In the genomic region with DNA sequence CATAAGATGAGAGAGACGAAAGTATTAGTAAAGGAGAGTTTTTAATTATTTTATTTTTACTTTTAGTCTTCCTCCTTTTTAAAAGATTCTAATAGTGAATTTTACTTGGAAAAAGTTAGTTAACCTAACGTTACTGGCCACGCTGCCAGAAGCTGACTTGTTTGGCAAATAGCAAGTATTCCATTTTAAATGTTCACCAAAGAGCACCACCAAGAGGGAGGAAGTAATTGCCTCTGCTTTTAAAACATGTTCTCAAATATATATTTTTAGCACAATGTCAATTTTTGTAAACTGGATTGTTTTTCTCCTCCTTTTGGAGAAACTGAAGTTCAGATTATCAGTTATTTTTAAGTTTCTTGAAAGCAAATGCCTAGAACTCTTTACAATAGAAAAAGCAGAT, we compare ENCODE assay signal across 28 cellular contexts.
"Had no signal": no experiment of that assay in that cellular context is flagged by ENCODE, and none has a peak within 500 bp of the region (broad histone marks: within the 10 kb centered on the region; RNA-seq: fewer than 3 reads in every experiment).

No MANE protein-coding gene starts in this region.

- H3K9me3 ChIP-seq: SJCRH30, SK-N-SH had no signal

- H3K27ac ChIP-seq: KMS-11, SJCRH30, VCaP had no signal

- H3K9ac ChIP-seq: KMS-11, SK-N-SH had no signal

- H3K27me3 Mint-ChIP-seq: activated CD4-positive, alpha-beta memory T cell treated with anti-CD3 and anti-CD28 coated beads, Interleukin-2, amount 10 ng/mL, durations not matched to agents 7 days and 5 days; activated CD4-positive, alpha-beta T cell treated with anti-CD3 and anti-CD28 coated beads for 36 hours; activated naive CD8-positive, alpha-beta T cell treated with anti-CD3 and anti-CD28 coated beads for 36 hours; activated T-helper 17 cell treated with anti-CD3 and anti-CD28 coated beads, Interleukin-2, amount 50 U/mL, for 72 hours had no signal

- DNase-seq: activated CD4-positive, alpha-beta memory T cell treated with anti-CD3 and anti-CD28 coated beads, Interleukin-2, amount 10 ng/mL, durations not matched to agents 7 days and 5 days; activated CD4-positive, alpha-beta T cell treated with anti-CD3 and anti-CD28 coated beads for 36 hours; activated CD4-positive, alpha-beta T cell treated with anti-CD3 and anti-CD28 coated beads, Interleukin-2, amount 50 U/mL, for 1 hour; activated gamma-delta T cell; activated naive CD4-positive, alpha-beta T cell treated with anti-CD3 and anti-CD28 coated beads for 36 hours; activated naive CD8-positive, alpha-beta T cell treated with anti-CD3 and anti-CD28 coated beads for 36 hours; activated T-cell treated with anti-CD3 and anti-CD28 coated beads for 4 hours; activated T-cell treated with anti-CD3 and anti-CD28 coated beads, Interleukin-2, amount 50 U/mL, for 48 hours; NCI-H1092; NCI-H1417 treated with DMSO at 0.1 percent for 48 hours; NCI-H1694; NCI-H2029; NCI-H2107; NCI-H2171 treated with DMSO at 0.1 percent for 48 hours; NCI-H345; NCI-H510A; NCI-H526 treated with DMSO at 0.1 percent for 48 hours; NCI-H82; NK-92 treated with Interleukin-12 subunit alpha and Interleukin-12 subunit beta, amount 100 ng/mL, for 24 hours; RPMI8226; SJCRH30; SK-N-SH; T-helper 1 cell had no signal

- H3K36me3 Mint-ChIP-seq: activated naive CD8-positive, alpha-beta T cell treated with anti-CD3 and anti-CD28 coated beads for 36 hours had no signal

- H3K27ac Mint-ChIP-seq: activated CD4-positive, alpha-beta memory T cell treated with anti-CD3 and anti-CD28 coated beads, Interleukin-2, amount 10 ng/mL, durations not matched to agents 7 days and 5 days; activated CD4-positive, alpha-beta T cell treated with anti-CD3 and anti-CD28 coated beads for 36 hours; activated naive CD4-positive, alpha-beta T cell treated with anti-CD3 and anti-CD28 coated beads for 36 hours; activated naive CD8-positive, alpha-beta T cell treated with anti-CD3 and anti-CD28 coated beads for 36 hours; activated T-helper 17 cell treated with anti-CD3 and anti-CD28 coated beads, Interleukin-2, amount 50 U/mL, for 72 hours had no signal

- H3K36me3 ChIP-seq: SJCRH30 had no signal

- H3K4me1 ChIP-seq: SJCRH30 had no signal

- ATAC-seq: activated CD4-positive, alpha-beta T cell treated with anti-CD3 and anti-CD28 coated beads for 36 hours; activated T-helper 17 cell treated with anti-CD3 and anti-CD28 coated beads, Interleukin-2, amount 50 U/mL, for 72 hours; Panc1; Right ventricle myocardium inferior had no signal

- H3K4me1 Mint-ChIP-seq: activated CD4-positive, alpha-beta memory T cell treated with anti-CD3 and anti-CD28 coated beads, Interleukin-2, amount 10 ng/mL, durations not matched to agents 7 days and 5 days; activated CD4-positive, alpha-beta T cell treated with anti-CD3 and anti-CD28 coated beads for 36 hours; activated naive CD8-positive, alpha-beta T cell treated with anti-CD3 and anti-CD28 coated beads for 36 hours; activated T-helper 17 cell treated with anti-CD3 and anti-CD28 coated beads, Interleukin-2, amount 50 U/mL, for 72 hours had no signal

- H3K4me3 ChIP-seq: SJCRH30 had no signal

- H3K9me3 Mint-ChIP-seq: activated naive CD4-positive, alpha-beta T cell treated with anti-CD3 and anti-CD28 coated beads for 36 hours had no signal

- H3K27me3 ChIP-seq: SJCRH30 had no signal

- H3K4me2 ChIP-seq: KMS-11, SK-N-SH had no signal

- H3K4me3 Mint-ChIP-seq: activated CD4-positive, alpha-beta memory T cell treated with anti-CD3 and anti-CD28 coated beads, Interleukin-2, amount 10 ng/mL, durations not matched to agents 7 days and 5 days; activated CD4-positive, alpha-beta T cell treated with anti-CD3 and anti-CD28 coated beads for 36 hours; activated naive CD4-positive, alpha-beta T cell treated with anti-CD3 and anti-CD28 coated beads for 36 hours; activated naive CD8-positive, alpha-beta T cell treated with anti-CD3 and anti-CD28 coated beads for 36 hours; activated T-helper 17 cell treated with anti-CD3 and anti-CD28 coated beads, Interleukin-2, amount 50 U/mL, for 72 hours had no signal
